Comparison of ENCODE assay signal across 25 cellular contexts in genomic region chr1:200432586-200432985, GRCh38.
"Had no signal": no experiment of that assay in that cellular context is flagged by ENCODE, and none has a peak within 500 bp of the region (broad histone marks: within the 10 kb centered on the region; RNA-seq: fewer than 3 reads in every experiment).

No MANE protein-coding gene starts in this region.

- H3K79me2 ChIP-seq: hepatocyte had no signal

- H3K27ac ChIP-seq: body of pancreas, gastroesophageal sphincter, hepatocyte, prostate gland, sigmoid colon, suprapubic skin, tibial artery had no signal

- H3K9me3 ChIP-seq: body of pancreas, gastroesophageal sphincter, prostate gland, sigmoid colon, suprapubic skin, tibial artery had no signal

- H3K4me2 ChIP-seq: hepatocyte had no signal

- ATAC-seq: activated CD4-positive, alpha-beta T cell treated with anti-CD3 and anti-CD28 coated beads for 36 hours; activated CD8-positive, alpha-beta memory T cell treated with anti-CD3 and anti-CD28 coated beads, Interleukin-2, amount 10 ng/mL, durations not matched to agents 7 days and 5 days; activated CD8-positive, alpha-beta T cell treated with anti-CD3 and anti-CD28 coated beads, Interleukin-2, amount 10 ng/mL, durations not matched to agents 7 days and 5 days; body of pancreas; gastroesophageal sphincter; left cardiac atrium; left ventricle myocardium superior; stimulated activated memory B cell treated with anti-CD40 and anti-IgM and Interleukin-4, amounts not matched to agents 10 μg/mL and 1 μg/mL and 100 μg/mL, for 72 hours had no signal

- H3K27me3 ChIP-seq: body of pancreas, gastroesophageal sphincter, hepatocyte, sigmoid colon, suprapubic skin, tibial artery had no signal

- H3K4me3 ChIP-seq: body of pancreas, gastroesophageal sphincter, hepatocyte, prostate gland, sigmoid colon, suprapubic skin, tibial artery had no signal

- H3K36me3 ChIP-seq: gastroesophageal sphincter, prostate gland, sigmoid colon, suprapubic skin, tibial artery had no signal

- FAIRE-seq: colon, keratinocyte, small intestine had no signal

- H2AFZ ChIP-seq: hepatocyte had no signal

- DNase-seq: activated CD4-positive, alpha-beta T cell treated with anti-CD3 and anti-CD28 coated beads for 36 hours; activated CD4-positive, CD25-positive, alpha-beta regulatory T cell; activated CD8-positive, alpha-beta memory T cell treated with anti-CD3 and anti-CD28 coated beads, Interleukin-2, amount 10 ng/mL, durations not matched to agents 7 days and 5 days; activated CD8-positive, alpha-beta T cell treated with anti-CD3 and anti-CD28 coated beads, Interleukin-2, amount 10 ng/mL, durations not matched to agents 7 days and 5 days; activated effector memory CD4-positive, alpha-beta T cell treated with anti-CD3 and anti-CD28 coated beads, Interleukin-2, amount 50 U/mL, for 16 hours; activated naive CD4-positive, alpha-beta T cell treated with anti-CD3 and anti-CD28 coated beads, Interleukin-2, amount 50 U/mL, for 16 hours; anterior cingulate cortex; body of pancreas; effector memory CD4-positive, alpha-beta T cell; left cardiac atrium; left ventricle myocardium superior; retina; sigmoid colon; small intestine; stimulated activated CD4-positive, alpha-beta T cell treated with anti-CD3 and anti-CD28 coated beads, Interleukin-1b, Interleukin-23, amount 100 ng/mL, for 48 hours; stimulated activated CD4-positive, alpha-beta T cell treated with anti-CD3 and anti-CD28 coated beads, Interleukin-4, amount 100 ng/mL, for 4 hours; stimulated activated CD8-positive, alpha-beta memory T cell treated with anti-CD3 and anti-CD28 coated beads, Interleukin-4, amount 100 ng/mL, for 48 hours; tibial artery had no signal

- H3K4me1 ChIP-seq: gastroesophageal sphincter, prostate gland had no signal
